In the genomic region with DNA sequence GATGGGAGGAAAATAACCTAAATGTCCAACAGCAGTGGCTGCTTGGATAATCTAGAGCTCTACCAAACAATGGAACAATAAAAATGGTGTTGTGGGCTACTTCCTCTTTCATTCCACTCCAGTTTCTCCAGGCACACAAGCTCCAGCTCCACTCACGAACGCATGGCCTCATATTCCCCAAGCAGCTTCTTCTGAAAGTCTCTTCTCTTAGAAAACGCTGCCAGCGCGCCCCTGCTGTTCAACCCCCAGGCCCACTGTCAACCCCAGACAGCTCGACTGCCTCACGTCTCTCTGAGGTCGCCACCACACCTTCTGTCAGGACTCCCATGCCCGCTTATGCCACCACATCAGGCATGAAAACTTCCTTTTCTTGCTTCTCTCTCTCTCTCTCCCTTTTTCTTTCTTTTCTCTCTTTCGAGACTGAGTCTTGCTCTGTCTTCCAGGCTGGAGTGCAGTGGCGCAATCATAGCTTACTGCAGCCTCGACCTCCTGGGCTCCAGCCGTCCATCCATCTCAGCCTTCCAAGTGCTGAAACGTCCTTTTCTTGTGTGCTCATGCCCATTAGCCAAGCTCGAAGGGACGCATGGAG, we compare ENCODE assay signal across 1 cellular context.
TF ChIP-seq lines count a peak whose summit lies in the region.

No MANE protein-coding gene starts in this region.

TF ChIP-seq in H1, 55 proteins besides CTCF, POLR2A, EP300 and RAD21:
- TF ChIP-seq HDAC2 (IDR thresholded peaks at IDR 0.05; ENCODE audit: borderline replicate concordance in 1 of 2, low read depth in 2 of 2, low read length in 2 of 2), result no peak
- TF ChIP-seq, protein P1, sequence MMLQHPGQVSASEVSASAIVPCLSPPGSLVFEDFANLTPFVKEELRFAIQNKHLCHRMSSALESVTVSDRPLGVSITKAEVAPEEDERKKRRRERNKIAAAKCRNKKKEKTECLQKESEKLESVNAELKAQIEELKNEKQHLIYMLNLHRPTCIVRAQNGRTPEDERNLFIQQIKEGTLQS (IDR thresholded peaks at IDR 0.05; ENCODE audit: insufficient read depth, low read depth, low read length), result no peak
- TF ChIP-seq RBBP5 (IDR thresholded peaks at IDR 0.05; ENCODE audit: borderline replicate concordance, low read depth, low read length), result no peak
- TF ChIP-seq EGR1 (IDR thresholded peaks at IDR 0.05; ENCODE audit: borderline replicate concordance, low read depth, low read length), result no peak
- no peak for TF ChIP-seq YY1 (IDR thresholded peaks at IDR 0.05; ENCODE audit: low read depth, low read length)
- TF ChIP-seq TBP (IDR thresholded peaks at IDR 0.05; ENCODE audit: low read depth, low read length), result peak; percentile 94; the same call in 1 of the 2 replicates
- TF ChIP-seq CTBP2 (IDR thresholded peaks at IDR 0.05; ENCODE audit: borderline replicate concordance, insufficient read depth, insufficient read length, low read length), result no peak
- no peak for TF ChIP-seq CHD2 (IDR thresholded peaks at IDR 0.05; ENCODE audit: low read length)
- peak; percentile 47 for TF ChIP-seq ASH2L (IDR thresholded peaks at IDR 0.05; ENCODE audit: low read length)
- TF ChIP-seq KDM5A (IDR thresholded peaks at IDR 0.05; ENCODE audit: low read length), result no peak
- peak; percentile 43 for TF ChIP-seq SAP30 (IDR thresholded peaks at IDR 0.05; ENCODE audit: insufficient read depth, insufficient replicate concordance, low read length)
- TF ChIP-seq HDAC6 (IDR thresholded peaks at IDR 0.05; ENCODE audit: low read depth, low read length), result no peak
- no peak for TF ChIP-seq SIX5 (IDR thresholded peaks at IDR 0.05; ENCODE audit: low read depth, low read length)
- 0 out of 4 replicates have a peak, but pooled peaks of 1 of the 2 experiments have one; percentile 23 for TF ChIP-seq SIN3A (conservative IDR thresholded peaks at IDR 0.05 in 1 of 2, IDR thresholded peaks at IDR 0.05 in 1 of 2; ENCODE audit: low read depth in 1 of 2, low read length in 2 of 2)
